In the genomic region with DNA sequence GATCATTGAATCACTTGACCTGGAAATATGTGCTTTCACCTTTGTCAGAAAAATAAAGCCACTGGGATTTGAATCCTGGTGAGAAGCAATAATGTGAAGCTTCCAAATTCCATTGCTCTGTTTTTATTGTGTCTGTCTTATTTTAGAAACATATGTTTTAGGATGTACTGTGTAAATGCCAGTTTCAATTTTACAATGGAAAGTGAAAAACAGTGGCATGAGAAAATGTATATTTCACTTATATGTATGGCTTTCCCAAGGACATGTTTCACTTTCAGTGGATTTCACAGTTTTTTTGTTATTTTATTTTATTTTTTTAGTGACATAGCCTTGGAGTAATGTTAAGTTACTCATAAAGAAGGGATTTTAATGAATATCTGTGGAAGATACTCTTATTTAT, we compare ENCODE assay signal across 26 cellular contexts.
A peak's percentile ranks its signal among the peaks of the same experiment; 100 is the strongest.
DNase-seq lines count a peak whose midpoint lies in the region; ATAC-seq, FAIRE-seq and TF ChIP-seq lines count a peak whose summit lies in the region.
"Had no signal": no experiment of that assay in that cellular context is flagged by ENCODE, and none has a peak within 500 bp of the region (broad histone marks: within the 10 kb centered on the region; RNA-seq: fewer than 3 reads in every experiment).

No MANE protein-coding gene starts in this region.

- no peak for TF ChIP-seq CTCF in HEK293 (tag by site-specific recombination; IDR thresholded peaks at IDR 0.05)
- TF ChIP-seq CTCF in brain microvascular endothelial cell (IDR thresholded peaks at IDR 0.05; ENCODE audit: low read depth, low read length, missing control alignments) = no peak
- no peak for TF ChIP-seq CTCF in osteoblast (IDR thresholded peaks at IDR 0.05; ENCODE audit: extremely low read depth, low read depth, low read length)

- H3K79me2 ChIP-seq in osteoblast (ENCODE audit: insufficient read depth, low read length) = no peaks in the 10 kb centered on the region

- H3K36me3 ChIP-seq in HEK293 (ENCODE audit: control insufficient read depth in 2 of 2, insufficient read depth in 1 of 2, low read length in 2 of 2) (no peaks in the 10 kb centered on the region), brain microvascular endothelial cell (replicated peaks) (no peaks in the 10 kb centered on the region), osteoblast (ENCODE audit: insufficient read depth, low read length) (no peaks in the 10 kb centered on the region)
- H3K36me3 ChIP-seq: HAP-1 had no signal

- no peak overlapping the region for H2AFZ ChIP-seq in osteoblast (ENCODE audit: low read length)

- in situ Hi-C loops in brain microvascular endothelial cell (cut with HindIII; ENCODE audit: low pct_ligation_motif_present, low sequenced_read_pairs) = no loop called here

- ATAC-seq in GM21717 (IDR thresholded peaks at IDR 0.05; ENCODE audit: unreplicated experiment) (no peak), HG03280 (IDR thresholded peaks at IDR 0.05; ENCODE audit: unreplicated experiment) (no peak)

- H3K27me3 ChIP-seq in brain microvascular endothelial cell (replicated peaks) (no peaks in the 10 kb centered on the region), osteoblast (ENCODE audit: insufficient read depth, low read length) (no peaks in the 10 kb centered on the region)

- peak overlapping the region; percentile 47 for H3K4me2 ChIP-seq in osteoblast (ENCODE audit: insufficient read depth, low read length)
- H3K4me2 ChIP-seq: KMS-11 had no signal

- H3K9me3 ChIP-seq in HEK293 (ENCODE audit: control insufficient read depth, insufficient read depth, low read depth, low read length) = no peaks in the 10 kb centered on the region
- H3K9me3 ChIP-seq in osteoblast (ENCODE audit: low read depth, low read length) = no peaks in the 10 kb centered on the region
- H3K9me3 ChIP-seq: HAP-1 had no signal

- H3K4me3 ChIP-seq in HEK293 (ENCODE audit: low read depth, low read length) (no peak overlapping the region), brain microvascular endothelial cell (ENCODE audit: low read depth, low read length) (no peak overlapping the region), osteoblast (ENCODE audit: insufficient read depth, low read length) (peak overlapping the region; percentile 3)
- H3K4me3 ChIP-seq: HAP-1 had no signal

- CTCF ChIA-PET in HEK293 (lab: Yijun Ruan, JAX) = no interaction called here

- H3K4me1 ChIP-seq in HEK293 (ENCODE audit: control insufficient read depth, insufficient read depth, low read length) (no peaks in the 10 kb centered on the region), osteoblast (ENCODE audit: insufficient read depth, low read length) (peaks cover 22% of the 10 kb centered on the region)

- POLR2A ChIA-PET in HEK293 (lab: Yijun Ruan, JAX) = no interaction called here

- no peak overlapping the region for H3K27ac ChIP-seq in HEK293 (ENCODE audit: extremely low read depth, low read depth, low read length)
- H3K27ac ChIP-seq in brain microvascular endothelial cell = peak overlapping the region; percentile 16
- H3K27ac ChIP-seq in osteoblast (ENCODE audit: low read depth, low read length) = peak overlapping the region; percentile 47
- H3K27ac ChIP-seq: 22Rv1, C4-2B, KMS-11 had no signal

- no peaks in the 10 kb centered on the region for H4K20me1 ChIP-seq in osteoblast (ENCODE audit: insufficient read depth, low read length)

- DNase-seq in brain microvascular endothelial cell = no peak
- no peak for DNase-seq in osteoblast (ENCODE audit: insufficient read length, low spot score, missing footprints)
- DNase-seq in NCI-H526 (lab: John Stamatoyannopoulos, UW) = no peak
- no peak for DNase-seq in NCI-H1417 (lab: John Stamatoyannopoulos, UW)
- DNase-seq: AML-193; Calu3; CD8-positive, alpha-beta memory T cell; DMS153; GDM1; NCI-H1105; NCI-H2029 treated with DMSO at 0.1 percent for 48 hours; NCI-H2171; NCI-H345; NCI-H524; Right ventricle myocardium superior; SW 1271 had no signal

- FAIRE-seq in A204.1 (lab: Jason Lieb, UNC) = peak; percentile 14
- FAIRE-seq: GM19239, HTR-8/SVneo had no signal

TF ChIP-seq in HEK293, 187 proteins besides CTCF, POLR2A, EP300 and RAD21:
- TF ChIP-seq, protein P1, sequence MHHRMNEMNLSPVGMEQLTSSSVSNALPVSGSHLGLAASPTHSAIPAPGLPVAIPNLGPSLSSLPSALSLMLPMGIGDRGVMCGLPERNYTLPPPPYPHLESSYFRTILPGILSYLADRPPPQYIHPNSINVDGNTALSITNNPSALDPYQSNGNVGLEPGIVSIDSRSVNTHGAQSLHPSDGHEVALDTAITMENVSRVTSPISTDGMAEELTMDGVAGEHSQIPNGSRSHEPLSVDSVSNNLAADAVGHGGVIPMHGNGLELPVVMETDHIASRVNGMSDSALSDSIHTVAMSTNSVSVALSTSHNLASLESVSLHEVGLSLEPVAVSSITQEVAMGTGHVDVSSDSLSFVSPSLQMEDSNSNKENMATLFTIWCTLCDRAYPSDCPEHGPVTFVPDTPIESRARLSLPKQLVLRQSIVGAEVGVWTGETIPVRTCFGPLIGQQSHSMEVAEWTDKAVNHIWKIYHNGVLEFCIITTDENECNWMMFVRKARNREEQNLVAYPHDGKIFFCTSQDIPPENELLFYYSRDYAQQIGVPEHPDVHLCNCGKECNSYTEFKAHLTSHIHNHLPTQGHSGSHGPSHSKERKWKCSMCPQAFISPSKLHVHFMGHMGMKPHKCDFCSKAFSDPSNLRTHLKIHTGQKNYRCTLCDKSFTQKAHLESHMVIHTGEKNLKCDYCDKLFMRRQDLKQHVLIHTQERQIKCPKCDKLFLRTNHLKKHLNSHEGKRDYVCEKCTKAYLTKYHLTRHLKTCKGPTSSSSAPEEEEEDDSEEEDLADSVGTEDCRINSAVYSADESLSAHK (tag by site-specific recombination; IDR thresholded peaks at IDR 0.05) = no peak
- peak; percentile 94 for TF ChIP-seq PRDM1 (tag by site-specific recombination; IDR thresholded peaks at IDR 0.05)
TF ChIP-seq in HEK293: peak in this region for 1.
